ENCODE assay signal across 20 cellular contexts in the genomic region with DNA sequence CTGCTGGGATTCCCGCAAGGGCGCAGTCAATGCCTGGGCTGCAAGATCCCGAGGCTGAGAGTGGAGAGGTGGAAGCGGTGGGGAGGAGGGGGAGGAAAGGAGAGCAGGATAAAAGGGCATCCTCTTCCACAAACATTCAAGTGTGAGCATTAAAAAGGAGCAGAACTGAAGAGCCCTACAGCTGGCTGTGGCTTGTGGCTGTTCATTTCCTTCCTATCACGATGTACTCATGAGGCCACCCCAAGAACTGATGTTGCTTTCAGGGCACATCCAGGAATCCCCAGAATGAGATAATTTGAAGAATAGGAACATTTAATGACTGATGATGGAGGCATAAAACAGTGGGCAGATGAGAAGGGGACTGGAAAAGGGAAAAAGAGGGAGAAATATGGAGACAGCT.
"Had no signal": no experiment of that assay in that cellular context is flagged by ENCODE, and none has a peak within 500 bp of the region (broad histone marks: within the 10 kb centered on the region; RNA-seq: fewer than 3 reads in every experiment).

No MANE protein-coding gene starts in this region.

- DNase-seq: activated B cell treated with CpG ODN at 0.5 μM for 24 hours; activated CD4-positive, alpha-beta T cell treated with anti-CD3 and anti-CD28 coated beads for 4 hours; activated CD4-positive, alpha-beta T cell treated with anti-CD3 and anti-CD28 coated beads, Interleukin-2, amount 50 U/mL, for 48 hours; activated effector memory CD4-positive, alpha-beta T cell treated with Interleukin-2 at 50 U/mL for 16 hours; activated naive CD4-positive, alpha-beta T cell treated with anti-CD3 and anti-CD28 coated beads for 36 hours; activated T-cell treated with anti-CD3 and anti-CD28 coated beads, Interleukin-2, amount 50 U/mL, for 72 hours; amygdala; cerebellar nuclear complex; esophagus squamous epithelium; gastrocnemius medialis; hippocampal formation; kidney glomerular epithelial cell; left ventricle myocardium inferior; natural killer cell; ovary; right cardiac atrium; stimulated activated CD4-positive, alpha-beta T cell treated with anti-CD3 and anti-CD28 coated beads, Interleukin-4, amount 100 ng/mL, for 24 hours; stimulated activated naive CD4-positive, alpha-beta T cell treated with Interleukin-2 at 50 U/mL for 16 hours; T-helper 9 cell; upper lobe of left lung had no signal

- ATAC-seq: activated T-cell treated with anti-CD3 and anti-CD28 coated beads, Interleukin-2, amount 50 U/mL, for 72 hours; gastrocnemius medialis; natural killer cell; right cardiac atrium had no signal
